In the genomic region with DNA sequence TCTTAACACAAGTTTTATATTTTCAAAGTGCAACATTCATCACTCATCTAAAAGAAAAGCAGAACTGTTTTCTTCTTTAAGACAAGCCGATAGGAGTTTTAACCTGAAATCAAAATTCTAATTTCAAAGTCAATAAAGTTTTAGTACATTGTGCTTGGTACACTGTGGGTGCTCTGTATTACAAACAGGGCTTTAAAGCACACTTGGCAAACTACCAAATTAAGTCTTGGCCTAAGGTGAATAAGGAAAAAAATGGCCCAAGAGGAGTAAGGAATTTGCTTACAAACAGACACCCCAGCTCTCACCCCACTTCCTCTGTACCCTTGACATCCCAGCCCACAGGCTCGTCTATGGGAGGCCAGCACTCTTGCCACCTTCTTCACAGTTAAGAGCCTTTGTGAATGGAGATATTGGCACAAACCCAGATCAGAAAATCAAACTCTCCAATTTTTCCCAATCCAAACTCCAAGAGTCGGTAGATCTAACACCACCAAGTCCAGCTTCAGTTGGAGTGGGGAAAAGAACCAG, we compare ENCODE assay signal across 21 cellular contexts.
DNase-seq lines count a peak whose midpoint lies in the region; ATAC-seq and TF ChIP-seq lines count a peak whose summit lies in the region.
"Had no signal": no experiment of that assay in that cellular context is flagged by ENCODE, and none has a peak within 500 bp of the region (broad histone marks: within the 10 kb centered on the region; RNA-seq: fewer than 3 reads in every experiment).

No MANE protein-coding gene starts in this region.

- no peaks in the 10 kb centered on the region for H3K27me3 ChIP-seq in lower lobe of right lung (ENCODE audit: low read depth)
- no peaks in the 10 kb centered on the region for H3K27me3 ChIP-seq in upper lobe of left lung
- H3K27me3 ChIP-seq: BE2C, stomach had no signal

- H3K4me1 Mint-ChIP-seq in IgD-negative memory B cell (peaks cover 34 to 53% (median 34%) of the 10 kb centered on the region in 3 donors), T-helper 17 cell (peaks cover 7% of the 10 kb centered on the region)
- H3K4me1 Mint-ChIP-seq in activated CD8-positive, alpha-beta T cell treated with anti-CD3 and anti-CD28 coated beads for 36 hours (ENCODE audit: low read depth) = peaks cover 14% of the 10 kb centered on the region
- H3K4me1 Mint-ChIP-seq: activated naive CD4-positive, alpha-beta T cell treated with anti-CD3 and anti-CD28 coated beads, Interleukin-2, amount 10 ng/mL, durations not matched to agents 7 days and 5 days had no signal

- H3K9me3 ChIP-seq in T-helper 17 cell (ENCODE audit: control insufficient read depth, low read length, poor library complexity, severe bottlenecking) (no peaks in the 10 kb centered on the region), lower lobe of right lung (no peaks in the 10 kb centered on the region), upper lobe of left lung (no peaks in the 10 kb centered on the region)
- H3K9me3 ChIP-seq: BE2C, stomach had no signal

- H3K4me3 ChIP-seq in lower lobe of right lung (no peak overlapping the region), upper lobe of left lung (no peak overlapping the region)
- H3K4me3 ChIP-seq: stomach had no signal

- TF ChIP-seq EP300 in upper lobe of left lung (IDR thresholded peaks at IDR 0.05) = no peak

- DNase-seq in T-helper 17 cell (no peak), lower lobe of right lung (no peak), upper lobe of left lung (no peak), GM03348 (ENCODE audit: low spot score) (no peak), NCI-H446 treated with DMSO at 0.1 percent for 48 hours (lab: John Stamatoyannopoulos, UW) (no peak)
- DNase-seq in activated CD8-positive, alpha-beta T cell treated with anti-CD3 and anti-CD28 coated beads for 36 hours = no peak
- DNase-seq: activated CD4-positive, alpha-beta T cell treated with anti-CD3 and anti-CD28 coated beads, Interleukin-2, amount 50 U/mL, for 48 hours; activated naive CD4-positive, alpha-beta T cell treated with anti-CD3 and anti-CD28 coated beads, Interleukin-2, amount 10 ng/mL, durations not matched to agents 7 days and 5 days; activated T-cell treated with anti-CD3 and anti-CD28 coated beads, Interleukin-2, amount 50 U/mL, for 24 hours; aorta; BE2C; Calu3; H7; left ventricle myocardium superior; MV-4-11; NCI-H524; stimulated activated CD4-positive, alpha-beta T cell treated with anti-CD3 and anti-CD28 coated beads, Interleukin-1b, Interleukin-23, amount 100 ng/mL, for 48 hours; stomach; T-cell had no signal

- H3K27ac ChIP-seq in lower lobe of right lung (peak overlapping the region; percentile 46), upper lobe of left lung (peak overlapping the region in 3 of 4 donors; percentile 46 to 55 (median 52))
- H3K27ac ChIP-seq: stomach had no signal

- no peaks in the 10 kb centered on the region for H3K9me3 Mint-ChIP-seq in IgD-negative memory B cell
- H3K9me3 Mint-ChIP-seq in activated CD8-positive, alpha-beta T cell treated with anti-CD3 and anti-CD28 coated beads for 36 hours = no peaks in the 10 kb centered on the region
- H3K9me3 Mint-ChIP-seq: activated naive CD4-positive, alpha-beta T cell treated with anti-CD3 and anti-CD28 coated beads, Interleukin-2, amount 10 ng/mL, durations not matched to agents 7 days and 5 days; activated T-cell treated with anti-CD3 and anti-CD28 coated beads, Interleukin-2, amount 50 U/mL, for 24 hours; T-cell; type B pancreatic cell had no signal

- H3K4me1 ChIP-seq in lower lobe of right lung = peaks cover 10% of the 10 kb centered on the region
- peaks cover 0 to 19% (median 2%) of the 10 kb centered on the region in 4 donors for H3K4me1 ChIP-seq in upper lobe of left lung

- CTCF ChIA-PET in activated CD8-positive, alpha-beta T cell treated with anti-CD3 and anti-CD28 coated beads for 36 hours (lab: Charles Lee) = interaction anchor here (1.0 kb wide), 1 partner anchor 62 kb away, joined by 3 read pairs; no protein-coding TSS in a partner anchor

- no peaks in the 10 kb centered on the region for H3K36me3 ChIP-seq in lower lobe of right lung
- H3K36me3 ChIP-seq in upper lobe of left lung = no peaks in the 10 kb centered on the region
- H3K36me3 ChIP-seq: BE2C, stomach had no signal

- no peak for ATAC-seq in T-helper 17 cell
- peak; percentile 69 to 76 for ATAC-seq in lower lobe of right lung
- ATAC-seq in upper lobe of left lung (ENCODE audit: low FRiP score in 2 of 2) = peak; percentile 45 to 63
- ATAC-seq in activated CD8-positive, alpha-beta T cell treated with anti-CD3 and anti-CD28 coated beads for 36 hours = no peak
- ATAC-seq: left ventricle myocardium superior, T-cell had no signal

- WGBS in upper lobe of left lung, 2 donors = 53 to 66% methylated on average over 3 of the region's 3 CpGs

- no peak for TF ChIP-seq POLR2A in upper lobe of left lung (IDR thresholded peaks at IDR 0.05)

- intact Hi-C loops in lower lobe of right lung (cut with DNase I) = no loop called here
- intact Hi-C loops in activated CD8-positive, alpha-beta T cell treated with anti-CD3 and anti-CD28 coated beads for 36 hours (cut with micrococcal nuclease) = no loop called here

- H3K4me3 Mint-ChIP-seq in IgD-negative memory B cell (peak overlapping the region in 2 of 4 donors; percentile 76 to 83), T-helper 17 cell (no peak overlapping the region)
- no peak overlapping the region for H3K4me3 Mint-ChIP-seq in activated CD8-positive, alpha-beta T cell treated with anti-CD3 and anti-CD28 coated beads for 36 hours
- H3K4me3 Mint-ChIP-seq: activated naive CD4-positive, alpha-beta T cell treated with anti-CD3 and anti-CD28 coated beads, Interleukin-2, amount 10 ng/mL, durations not matched to agents 7 days and 5 days; activated T-cell treated with anti-CD3 and anti-CD28 coated beads, Interleukin-2, amount 50 U/mL, for 24 hours; T-cell; type B pancreatic cell had no signal

- TF ChIP-seq CTCF in lower lobe of right lung (IDR thresholded peaks at IDR 0.05) = no peak
- TF ChIP-seq CTCF in upper lobe of left lung (IDR thresholded peaks at IDR 0.05) = no peak
- no peak for TF ChIP-seq CTCF in activated CD8-positive, alpha-beta T cell treated with anti-CD3 and anti-CD28 coated beads for 36 hours (IDR thresholded peaks at IDR 0.05)

- H3K27me3 Mint-ChIP-seq in IgD-negative memory B cell = no peaks in the 10 kb centered on the region
- no peaks in the 10 kb centered on the region for H3K27me3 Mint-ChIP-seq in T-helper 17 cell
- no peaks in the 10 kb centered on the region for H3K27me3 Mint-ChIP-seq in activated CD8-positive, alpha-beta T cell treated with anti-CD3 and anti-CD28 coated beads for 36 hours
- H3K27me3 Mint-ChIP-seq: activated naive CD4-positive, alpha-beta T cell treated with anti-CD3 and anti-CD28 coated beads, Interleukin-2, amount 10 ng/mL, durations not matched to agents 7 days and 5 days; activated T-cell treated with anti-CD3 and anti-CD28 coated beads, Interleukin-2, amount 50 U/mL, for 24 hours; T-cell; type B pancreatic cell had no signal

- H3K27ac Mint-ChIP-seq in IgD-negative memory B cell (peak overlapping the region; percentile 25 to 85 (median 48)), T-helper 17 cell (peak overlapping the region; percentile 34)
- no peak overlapping the region for H3K27ac Mint-ChIP-seq in activated CD8-positive, alpha-beta T cell treated with anti-CD3 and anti-CD28 coated beads for 36 hours
- H3K27ac Mint-ChIP-seq: activated naive CD4-positive, alpha-beta T cell treated with anti-CD3 and anti-CD28 coated beads, Interleukin-2, amount 10 ng/mL, durations not matched to agents 7 days and 5 days; activated T-cell treated with anti-CD3 and anti-CD28 coated beads, Interleukin-2, amount 50 U/mL, for 24 hours; T-cell; type B pancreatic cell had no signal

- H3K36me3 Mint-ChIP-seq in IgD-negative memory B cell (no peaks in the 10 kb centered on the region), T-helper 17 cell (ENCODE audit: low read depth) (no peaks in the 10 kb centered on the region)
- peaks cover 14% of the 10 kb centered on the region for H3K36me3 Mint-ChIP-seq in activated CD8-positive, alpha-beta T cell treated with anti-CD3 and anti-CD28 coated beads for 36 hours (ENCODE audit: low read depth)
- H3K36me3 Mint-ChIP-seq: activated naive CD4-positive, alpha-beta T cell treated with anti-CD3 and anti-CD28 coated beads, Interleukin-2, amount 10 ng/mL, durations not matched to agents 7 days and 5 days; type B pancreatic cell had no signal

- POLR2A ChIA-PET in activated CD8-positive, alpha-beta T cell treated with anti-CD3 and anti-CD28 coated beads for 36 hours (lab: Charles Lee) = interaction anchor here (0.6 kb wide), 1 partner anchor 9 kb away, joined by 3 read pairs; no protein-coding TSS in a partner anchor

Comparison
In these comparisons a context has a peak if more than half of its experiments do, and no peak if none do; other contexts are left out.
1. ATAC-seq: peak in lower lobe of right lung (2 of 2) and upper lobe of left lung (2 of 2); none in T-helper 17 cell (single experiment) and activated CD8-positive, alpha-beta T cell treated with anti-CD3 and anti-CD28 coated beads for 36 hours (single experiment).